9 cellular contexts compared by ENCODE assay signal in the genomic region with DNA sequence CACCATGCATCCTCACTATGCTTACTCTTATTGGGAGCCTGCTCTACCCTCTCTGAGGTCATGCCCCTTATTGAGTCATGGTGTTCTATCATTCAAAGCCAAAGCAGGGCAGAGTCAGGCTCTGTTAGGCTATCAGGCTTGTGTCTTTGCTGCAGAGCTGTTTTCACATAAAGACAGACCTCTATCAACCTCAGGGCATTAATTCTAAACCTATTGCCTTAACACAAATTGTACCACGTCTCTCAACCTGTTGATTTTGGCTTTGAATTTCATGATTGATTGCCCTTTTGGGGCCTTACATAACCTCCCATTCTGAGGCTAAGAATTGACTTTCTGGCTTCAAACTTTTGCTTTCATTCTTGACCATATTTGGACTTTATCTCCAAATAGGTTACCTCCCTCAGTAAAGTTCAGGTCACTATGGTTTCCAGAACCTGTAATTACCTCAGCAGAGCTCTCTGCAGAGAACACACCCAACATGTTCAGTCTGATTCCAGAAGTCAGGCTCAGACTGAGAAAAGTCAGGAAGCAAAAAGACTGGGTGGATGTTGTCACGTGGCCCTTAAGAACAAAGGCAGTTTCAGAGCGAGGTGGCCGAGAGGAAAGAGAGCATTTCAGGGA.
A peak's percentile ranks its signal among the peaks of the same experiment; 100 is the strongest.
DNase-seq lines count a peak whose midpoint lies in the region; ATAC-seq, FAIRE-seq and TF ChIP-seq lines count a peak whose summit lies in the region.
"Had no signal": no experiment of that assay in that cellular context is flagged by ENCODE, and none has a peak within 500 bp of the region (broad histone marks: within the 10 kb centered on the region; RNA-seq: fewer than 3 reads in every experiment).

No MANE protein-coding gene starts in this region.

- H3K4me3 ChIP-seq in GM12878 (no peak overlapping the region), kidney epithelial cell (ENCODE audit: low read depth, low read length) (no peak overlapping the region), transverse colon (no peak overlapping the region)
- no peak overlapping the region for H3K4me3 ChIP-seq in effector memory CD4-positive, alpha-beta T cell (ENCODE audit: insufficient read depth, low read depth, low read length, poor library complexity, severe bottlenecking)

- no peak for TF ChIP-seq EP300 in GM12878 (IDR thresholded peaks at IDR 0.05; ENCODE audit: borderline replicate concordance in 1 of 2, control insufficient read depth in 1 of 2, low read depth in 2 of 2, low read length in 2 of 2)
- TF ChIP-seq EP300 in transverse colon (IDR thresholded peaks at IDR 0.05; ENCODE audit: low read depth), result no peak

- H4K20me1 ChIP-seq in GM12878 (ENCODE audit: control insufficient read depth, insufficient read depth), result no peaks in the 10 kb centered on the region

- CTCF ChIA-PET in GM12878 (lab: Yijun Ruan, JAX), result interaction anchor here (2.7 kb wide), 1 partner anchor 18 kb away, joined by 13 read pairs; no protein-coding TSS in a partner anchor

- POLR2A ChIA-PET in GM12878 (lab: Charles Lee), result no interaction called here

- H2AFZ ChIP-seq in GM12878 (ENCODE audit: control insufficient read depth, low read depth, low read length), result peak overlapping the region; percentile 64

- TF ChIP-seq POLR2A in GM12878 (IDR thresholded peaks at IDR 0.05; ENCODE audit: low read depth, low read length), result no peak
- TF ChIP-seq POLR2A in transverse colon (IDR thresholded peaks at IDR 0.05), result no peak

- RAD21 ChIA-PET in GM12878 (lab: Charles Lee; ENCODE audit: unreplicated experiment), result no interaction called here

- peak overlapping the region; percentile 7; the same call in 1 of the 2 replicates for H3K4me2 ChIP-seq in GM12878 (ENCODE audit: control insufficient read depth, insufficient read depth)

- no TSS peak for BruUV-seq in GM12878 (replicated peaks; lab: Mats Ljungman, UMichigan)

- no peaks in the 10 kb centered on the region for H3K9me3 ChIP-seq in GM12878 (replicated peaks; ENCODE audit: control insufficient read depth, insufficient read depth, low read length)
- H3K9me3 ChIP-seq in transverse colon, result no peaks in the 10 kb centered on the region
- no peaks in the 10 kb centered on the region for H3K9me3 ChIP-seq in effector memory CD4-positive, alpha-beta T cell (ENCODE audit: control insufficient read depth, low read length)

- no peaks in the 10 kb centered on the region for H3K36me3 ChIP-seq in GM12878 (ENCODE audit: control insufficient read depth in 2 of 2, insufficient read depth in 2 of 2, low read length in 1 of 2)
- H3K36me3 ChIP-seq in kidney epithelial cell (ENCODE audit: control insufficient read depth, insufficient read depth, low read length), result no peaks in the 10 kb centered on the region
- H3K36me3 ChIP-seq in transverse colon, result no peaks in the 10 kb centered on the region
- H3K36me3 ChIP-seq in effector memory CD4-positive, alpha-beta T cell (ENCODE audit: control insufficient read depth, insufficient read depth, low read length), result no peaks in the 10 kb centered on the region

- TF ChIP-seq CTCF in GM12878 (IDR thresholded peaks at IDR 0.05 in 2 of 3, conservative IDR thresholded peaks at IDR 0.05 in 1 of 3; ENCODE audit: control insufficient read depth in 2 of 3, extremely low read depth in 1 of 3, insufficient read depth in 1 of 3, low read depth in 3 of 3, low read length in 3 of 3), result no peak
- TF ChIP-seq CTCF in kidney epithelial cell (IDR thresholded peaks at IDR 0.05; ENCODE audit: insufficient read depth, low read length, poor library complexity, severe bottlenecking), result no peak
- TF ChIP-seq CTCF in transverse colon (IDR thresholded peaks at IDR 0.05), result no peak

- WGBS in GM12878 (ENCODE audit: insufficient coverage, insufficient replicate concordance, low lambda C conversion rate, missing lambda C conversion rate), result 62% methylated on average over 4 of the region's 4 CpGs
- WGBS in transverse colon (ENCODE audit: low coverage in 1 of 2), 2 donors, result 44 to 49% methylated on average over 4 of the region's 4 CpGs

- H3K27ac ChIP-seq in GM12878 (ENCODE audit: control insufficient read depth, insufficient read depth), result no peak overlapping the region; the same call in 1 of the 2 replicates
- H3K27ac ChIP-seq in transverse colon, result peak overlapping the region; percentile 75 to 88 (median 81)
- H3K27ac ChIP-seq in effector memory CD4-positive, alpha-beta T cell (ENCODE audit: insufficient read depth, low read length, poor library complexity, severe bottlenecking), result no peak overlapping the region

- SMC1A ChIA-PET in GM12878 (lab: Charles Lee; ENCODE audit: uncharacterized antibody, unreplicated experiment), result interaction anchor here (1.1 to 2.2 kb wide), 2 partner anchors 16 to 138 kb away, joined by 3 to 6 read pairs; no protein-coding TSS in a partner anchor

- ATAC-seq in HG02885 (IDR thresholded peaks at IDR 0.05; ENCODE audit: poor library complexity, unreplicated experiment), result peak; percentile 48
- ATAC-seq in GM12878, result peak; percentile 83
- ATAC-seq: activated T-cell treated with anti-CD3 and anti-CD28 coated beads, Interleukin-2, amount 50 U/mL, for 4 hours had no signal

- no peak for FAIRE-seq in GM12878 (lab: Jason Lieb, UNC)

- no peak overlapping the region for H3K9ac ChIP-seq in GM12878 (ENCODE audit: control insufficient read depth, insufficient read depth, low read length)

- no peaks in the 10 kb centered on the region for H3K27me3 ChIP-seq in GM12878 (replicated peaks in 1 of 2; ENCODE audit: control insufficient read depth in 2 of 2, insufficient read depth in 2 of 2, low read length in 1 of 2)
- H3K27me3 ChIP-seq in kidney epithelial cell (ENCODE audit: control insufficient read depth, insufficient read depth, low read length), result no peaks in the 10 kb centered on the region
- H3K27me3 ChIP-seq in transverse colon, result no peaks in the 10 kb centered on the region
- H3K27me3 ChIP-seq in effector memory CD4-positive, alpha-beta T cell (replicated peaks; ENCODE audit: control insufficient read depth, insufficient read depth, low read length, poor library complexity, severe bottlenecking), result no peaks in the 10 kb centered on the region

- in situ Hi-C loops in GM12878 (cut with MboI), result no loop called here
- in situ Hi-C loops in transverse colon (cut with MboI; ENCODE audit: low pct_ligation_motif_present in 1 of 4, low pct_unique_long_range_greater_than_20kb in 1 of 4, low sequenced_read_pairs in 3 of 4), result no loop called here

- no peaks in the 10 kb centered on the region for H3K79me2 ChIP-seq in GM12878 (ENCODE audit: control insufficient read depth, insufficient read depth, low read length)

- intact Hi-C loops in GM12878 (cut with micrococcal nuclease; ENCODE audit: unreplicated experiment) (no loop called here), transverse colon (cut with DNase I; ENCODE audit: low total_unique reads) (loop anchor here (2.0 kb wide), 1 partner anchor 20 kb away; no protein-coding TSS in a partner anchor)

- H3K4me1 ChIP-seq in GM12878 (ENCODE audit: control insufficient read depth, insufficient read depth, low read length), result peaks cover 4% of the 10 kb centered on the region
- peaks cover 11 to 61% (median 38%) of the 10 kb centered on the region in 4 donors for H3K4me1 ChIP-seq in transverse colon
- H3K4me1 ChIP-seq in effector memory CD4-positive, alpha-beta T cell (ENCODE audit: control insufficient read depth, insufficient read depth, low read length, poor library complexity, severe bottlenecking), result no peaks in the 10 kb centered on the region

- DNase-seq in GM12878 (ENCODE audit: low read depth, low spot score) (no peak), kidney epithelial cell (ENCODE audit: low read depth) (peak; percentile 39), transverse colon (peak; percentile 54), DMS 273 (lab: John Stamatoyannopoulos, UW; ENCODE audit: unreplicated experiment) (no peak), DMS79 (lab: John Stamatoyannopoulos, UW) (no peak)
- no peak for DNase-seq in effector memory CD4-positive, alpha-beta T cell
- DNase-seq: activated T-cell treated with anti-CD3 and anti-CD28 coated beads, Interleukin-2, amount 50 U/mL, for 4 hours; nucleus accumbens had no signal

- TF ChIP-seq RAD21 in GM12878 (IDR thresholded peaks at IDR 0.05; ENCODE audit: insufficient read depth, low read depth, low read length), result no peak

TF ChIP-seq in GM12878, 131 proteins besides CTCF, POLR2A, EP300 and RAD21 (continues in another document):
- TF ChIP-seq SRF (IDR thresholded peaks at IDR 0.05; ENCODE audit: low read depth in 2 of 2, low read length in 2 of 2) (peak in 1 of 2 experiments; percentile 57; a peak in 1 of 4 replicates), MEF2B (IDR thresholded peaks at IDR 0.05; ENCODE audit: partially characterized antibody, poor library complexity, severe bottlenecking) (no peak), SREBF2 (IDR thresholded peaks at IDR 0.05; ENCODE audit: low read length) (no peak), NFXL1 (IDR thresholded peaks at IDR 0.05; ENCODE audit: borderline replicate concordance) (no peak), YBX1 (IDR thresholded peaks at IDR 0.05) (no peak)
- TF ChIP-seq, protein P1, sequence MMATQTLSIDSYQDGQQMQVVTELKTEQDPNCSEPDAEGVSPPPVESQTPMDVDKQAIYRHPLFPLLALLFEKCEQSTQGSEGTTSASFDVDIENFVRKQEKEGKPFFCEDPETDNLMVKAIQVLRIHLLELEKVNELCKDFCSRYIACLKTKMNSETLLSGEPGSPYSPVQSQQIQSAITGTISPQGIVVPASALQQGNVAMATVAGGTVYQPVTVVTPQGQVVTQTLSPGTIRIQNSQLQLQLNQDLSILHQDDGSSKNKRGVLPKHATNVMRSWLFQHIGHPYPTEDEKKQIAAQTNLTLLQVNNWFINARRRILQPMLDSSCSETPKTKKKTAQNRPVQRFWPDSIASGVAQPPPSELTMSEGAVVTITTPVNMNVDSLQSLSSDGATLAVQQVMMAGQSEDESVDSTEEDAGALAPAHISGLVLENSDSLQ (IDR thresholded peaks at IDR 0.05), result peak; percentile 47; the same call in 1 of the 2 replicates
- TF ChIP-seq, protein P2, sequence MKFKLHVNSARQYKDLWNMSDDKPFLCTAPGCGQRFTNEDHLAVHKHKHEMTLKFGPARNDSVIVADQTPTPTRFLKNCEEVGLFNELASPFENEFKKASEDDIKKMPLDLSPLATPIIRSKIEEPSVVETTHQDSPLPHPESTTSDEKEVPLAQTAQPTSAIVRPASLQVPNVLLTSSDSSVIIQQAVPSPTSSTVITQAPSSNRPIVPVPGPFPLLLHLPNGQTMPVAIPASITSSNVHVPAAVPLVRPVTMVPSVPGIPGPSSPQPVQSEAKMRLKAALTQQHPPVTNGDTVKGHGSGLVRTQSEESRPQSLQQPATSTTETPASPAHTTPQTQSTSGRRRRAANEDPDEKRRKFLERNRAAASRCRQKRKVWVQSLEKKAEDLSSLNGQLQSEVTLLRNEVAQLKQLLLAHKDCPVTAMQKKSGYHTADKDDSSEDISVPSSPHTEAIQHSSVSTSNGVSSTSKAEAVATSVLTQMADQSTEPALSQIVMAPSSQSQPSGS (IDR thresholded peaks at IDR 0.05; ENCODE audit: low read length), result no peak

Comparison
In these comparisons a context has a peak if more than half of its experiments do, and no peak if none do; other contexts are left out.
1. DNase-seq: peak in kidney epithelial cell (single experiment) and transverse colon (single experiment); none in GM12878 (single experiment), DMS 273 (single experiment), DMS79 (single experiment) and effector memory CD4-positive, alpha-beta T cell (0 of 3).
2. H3K27ac ChIP-seq: peak in transverse colon (4 of 4); none in GM12878 (single experiment) and effector memory CD4-positive, alpha-beta T cell (single experiment).